ENCODE assay signal across 1 cellular context in the genomic region with DNA sequence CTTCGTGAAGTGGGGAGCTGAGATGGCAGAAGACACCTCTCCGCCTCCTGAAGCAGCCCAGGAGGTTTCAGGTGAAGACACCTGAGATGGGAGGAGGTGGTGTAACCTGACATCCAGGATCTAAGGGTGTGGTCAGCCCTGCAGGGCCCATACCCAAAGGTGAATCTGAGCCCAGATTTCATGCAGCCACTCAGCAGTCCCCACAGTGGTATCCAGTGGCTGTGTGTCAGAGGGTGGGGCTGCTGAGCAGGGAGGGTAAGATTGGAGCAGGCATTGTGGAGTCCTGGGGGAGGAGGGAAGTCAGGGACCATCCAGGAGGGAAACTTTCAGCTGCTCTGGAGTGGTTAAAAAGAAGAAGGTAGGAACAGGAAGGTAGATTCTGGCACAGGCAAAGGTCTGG.
TF ChIP-seq lines count a peak whose summit lies in the region.

No MANE protein-coding gene starts in this region.

TF ChIP-seq in GM23338, 12 proteins besides CTCF, POLR2A, EP300 and RAD21 (continued from another document):
- TF ChIP-seq, protein P1, sequence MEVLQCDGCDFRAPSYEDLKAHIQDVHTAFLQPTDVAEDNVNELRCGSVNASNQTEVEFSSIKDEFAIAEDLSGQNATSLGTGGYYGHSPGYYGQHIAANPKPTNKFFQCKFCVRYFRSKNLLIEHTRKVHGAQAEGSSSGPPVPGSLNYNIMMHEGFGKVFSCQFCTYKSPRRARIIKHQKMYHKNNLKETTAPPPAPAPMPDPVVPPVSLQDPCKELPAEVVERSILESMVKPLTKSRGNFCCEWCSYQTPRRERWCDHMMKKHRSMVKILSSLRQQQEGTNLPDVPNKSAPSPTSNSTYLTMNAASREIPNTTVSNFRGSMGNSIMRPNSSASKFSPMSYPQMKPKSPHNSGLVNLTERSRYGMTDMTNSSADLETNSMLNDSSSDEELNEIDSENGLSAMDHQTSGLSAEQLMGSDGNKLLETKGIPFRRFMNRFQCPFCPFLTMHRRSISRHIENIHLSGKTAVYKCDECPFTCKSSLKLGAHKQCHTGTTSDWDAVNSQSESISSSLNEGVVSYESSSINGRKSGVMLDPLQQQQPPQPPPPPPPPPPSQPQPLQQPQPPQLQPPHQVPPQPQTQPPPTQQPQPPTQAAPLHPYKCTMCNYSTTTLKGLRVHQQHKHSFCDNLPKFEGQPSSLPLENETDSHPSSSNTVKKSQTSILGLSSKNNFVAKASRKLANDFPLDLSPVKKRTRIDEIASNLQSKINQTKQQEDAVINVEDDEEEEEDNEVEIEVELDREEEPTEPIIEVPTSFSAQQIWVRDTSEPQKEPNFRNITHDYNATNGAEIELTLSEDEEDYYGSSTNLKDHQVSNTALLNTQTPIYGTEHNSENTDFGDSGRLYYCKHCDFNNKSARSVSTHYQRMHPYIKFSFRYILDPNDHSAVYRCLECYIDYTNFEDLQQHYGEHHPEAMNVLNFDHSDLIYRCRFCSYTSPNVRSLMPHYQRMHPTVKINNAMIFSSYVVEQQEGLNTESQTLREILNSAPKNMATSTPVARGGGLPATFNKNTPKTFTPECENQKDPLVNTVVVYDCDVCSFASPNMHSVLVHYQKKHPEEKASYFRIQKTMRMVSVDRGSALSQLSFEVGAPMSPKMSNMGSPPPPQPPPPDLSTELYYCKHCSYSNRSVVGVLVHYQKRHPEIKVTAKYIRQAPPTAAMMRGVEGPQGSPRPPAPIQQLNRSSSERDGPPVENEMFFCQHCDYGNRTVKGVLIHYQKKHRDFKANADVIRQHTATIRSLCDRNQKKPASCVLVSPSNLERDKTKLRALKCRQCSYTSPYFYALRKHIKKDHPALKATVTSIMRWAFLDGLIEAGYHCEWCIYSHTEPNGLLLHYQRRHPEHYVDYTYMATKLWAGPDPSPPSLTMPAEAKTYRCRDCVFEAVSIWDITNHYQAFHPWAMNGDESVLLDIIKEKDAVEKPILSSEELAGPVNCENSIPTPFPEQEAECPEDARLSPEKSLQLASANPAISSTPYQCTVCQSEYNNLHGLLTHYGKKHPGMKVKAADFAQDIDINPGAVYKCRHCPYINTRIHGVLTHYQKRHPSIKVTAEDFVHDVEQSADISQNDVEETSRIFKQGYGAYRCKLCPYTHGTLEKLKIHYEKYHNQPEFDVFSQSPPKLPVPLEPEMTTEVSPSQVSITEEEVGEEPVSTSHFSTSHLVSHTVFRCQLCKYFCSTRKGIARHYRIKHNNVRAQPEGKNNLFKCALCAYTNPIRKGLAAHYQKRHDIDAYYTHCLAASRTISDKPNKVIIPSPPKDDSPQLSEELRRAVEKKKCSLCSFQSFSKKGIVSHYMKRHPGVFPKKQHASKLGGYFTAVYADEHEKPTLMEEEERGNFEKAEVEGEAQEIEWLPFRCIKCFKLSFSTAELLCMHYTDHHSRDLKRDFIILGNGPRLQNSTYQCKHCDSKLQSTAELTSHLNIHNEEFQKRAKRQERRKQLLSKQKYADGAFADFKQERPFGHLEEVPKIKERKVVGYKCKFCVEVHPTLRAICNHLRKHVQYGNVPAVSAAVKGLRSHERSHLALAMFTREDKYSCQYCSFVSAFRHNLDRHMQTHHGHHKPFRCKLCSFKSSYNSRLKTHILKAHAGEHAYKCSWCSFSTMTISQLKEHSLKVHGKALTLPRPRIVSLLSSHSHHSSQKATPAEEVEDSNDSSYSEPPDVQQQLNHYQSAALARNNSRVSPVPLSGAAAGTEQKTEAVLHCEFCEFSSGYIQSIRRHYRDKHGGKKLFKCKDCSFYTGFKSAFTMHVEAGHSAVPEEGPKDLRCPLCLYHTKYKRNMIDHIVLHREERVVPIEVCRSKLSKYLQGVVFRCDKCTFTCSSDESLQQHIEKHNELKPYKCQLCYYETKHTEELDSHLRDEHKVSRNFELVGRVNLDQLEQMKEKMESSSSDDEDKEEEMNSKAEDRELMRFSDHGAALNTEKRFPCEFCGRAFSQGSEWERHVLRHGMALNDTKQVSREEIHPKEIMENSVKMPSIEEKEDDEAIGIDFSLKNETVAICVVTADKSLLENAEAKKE (CRISPR knock-in tag; IDR thresholded peaks at IDR 0.05), result no peak
- TF ChIP-seq POLR2AphosphoS5 (IDR thresholded peaks at IDR 0.05; ENCODE audit: low read depth), result no peak
- TF ChIP-seq, protein P2, sequence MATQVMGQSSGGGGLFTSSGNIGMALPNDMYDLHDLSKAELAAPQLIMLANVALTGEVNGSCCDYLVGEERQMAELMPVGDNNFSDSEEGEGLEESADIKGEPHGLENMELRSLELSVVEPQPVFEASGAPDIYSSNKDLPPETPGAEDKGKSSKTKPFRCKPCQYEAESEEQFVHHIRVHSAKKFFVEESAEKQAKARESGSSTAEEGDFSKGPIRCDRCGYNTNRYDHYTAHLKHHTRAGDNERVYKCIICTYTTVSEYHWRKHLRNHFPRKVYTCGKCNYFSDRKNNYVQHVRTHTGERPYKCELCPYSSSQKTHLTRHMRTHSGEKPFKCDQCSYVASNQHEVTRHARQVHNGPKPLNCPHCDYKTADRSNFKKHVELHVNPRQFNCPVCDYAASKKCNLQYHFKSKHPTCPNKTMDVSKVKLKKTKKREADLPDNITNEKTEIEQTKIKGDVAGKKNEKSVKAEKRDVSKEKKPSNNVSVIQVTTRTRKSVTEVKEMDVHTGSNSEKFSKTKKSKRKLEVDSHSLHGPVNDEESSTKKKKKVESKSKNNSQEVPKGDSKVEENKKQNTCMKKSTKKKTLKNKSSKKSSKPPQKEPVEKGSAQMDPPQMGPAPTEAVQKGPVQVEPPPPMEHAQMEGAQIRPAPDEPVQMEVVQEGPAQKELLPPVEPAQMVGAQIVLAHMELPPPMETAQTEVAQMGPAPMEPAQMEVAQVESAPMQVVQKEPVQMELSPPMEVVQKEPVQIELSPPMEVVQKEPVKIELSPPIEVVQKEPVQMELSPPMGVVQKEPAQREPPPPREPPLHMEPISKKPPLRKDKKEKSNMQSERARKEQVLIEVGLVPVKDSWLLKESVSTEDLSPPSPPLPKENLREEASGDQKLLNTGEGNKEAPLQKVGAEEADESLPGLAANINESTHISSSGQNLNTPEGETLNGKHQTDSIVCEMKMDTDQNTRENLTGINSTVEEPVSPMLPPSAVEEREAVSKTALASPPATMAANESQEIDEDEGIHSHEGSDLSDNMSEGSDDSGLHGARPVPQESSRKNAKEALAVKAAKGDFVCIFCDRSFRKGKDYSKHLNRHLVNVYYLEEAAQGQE (IDR thresholded peaks at IDR 0.05; ENCODE audit: unreplicated experiment), result no peak
